10 cellular contexts compared by ENCODE assay signal in the genomic region with DNA sequence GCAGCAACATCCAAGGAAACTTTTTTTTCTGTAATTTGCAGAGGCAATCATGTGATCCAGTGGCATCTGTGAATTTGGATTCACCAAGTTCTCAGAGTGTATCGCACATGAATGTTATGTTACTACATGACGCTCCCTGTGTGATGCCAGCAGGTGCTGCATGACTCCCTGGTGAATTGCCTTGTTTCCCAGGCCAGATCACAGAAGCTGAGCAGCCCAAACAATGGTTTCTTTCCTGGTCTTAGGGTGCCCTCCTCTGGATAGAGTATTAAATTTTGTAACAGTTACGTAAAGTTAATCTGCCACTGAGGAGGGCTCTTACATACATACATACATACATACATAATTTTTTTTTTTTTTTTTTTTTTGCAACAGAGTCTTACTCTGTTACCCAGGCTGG. TPM values are rescaled to one million over a fixed set of nuclear protein-coding genes. Genes with fewer than 3 reads are reported as not detected.
DNase-seq lines count a peak whose midpoint lies in the region; ATAC-seq and TF ChIP-seq lines count a peak whose summit lies in the region.
"Had no signal": no experiment of that assay in that cellular context is flagged by ENCODE, and none has a peak within 500 bp of the region (broad histone marks: within the 10 kb centered on the region; RNA-seq: fewer than 3 reads in every experiment).

No MANE protein-coding gene starts in this region.

- DNase-seq in stimulated activated CD4-positive, alpha-beta T cell treated with anti-CD3 and anti-CD28 coated beads, Interleukin-1b, Interleukin-23, amount 100 ng/mL, for 48 hours = peak; percentile 24
- DNase-seq in stimulated activated CD4-positive, alpha-beta T cell treated with anti-CD3 and anti-CD28 coated beads, Interleukin-2, amount 100 ng/mL, for 48 hours = no peak
- peak; percentile 89 for DNase-seq in NCI-H1092 treated with DMSO at 0.1 percent for 48 hours (lab: John Stamatoyannopoulos, UW)
- DNase-seq in SJCRH30 = peak; percentile 85 to 91
- DNase-seq in endodermal cell = peak; percentile 70

- H3K27me3 Mint-ChIP-seq in endodermal cell (ENCODE audit: insufficient read depth) (no peaks in the 10 kb centered on the region), nephron (ENCODE audit: low read depth) (no peaks in the 10 kb centered on the region)
- H3K27me3 Mint-ChIP-seq: effector memory CD8-positive, alpha-beta T cell had no signal

- no peak overlapping the region for H3K9ac ChIP-seq in endodermal cell (ENCODE audit: extremely low read depth, low read length, poor library complexity, severe bottlenecking)

- no peaks in the 10 kb centered on the region for H3K27me3 ChIP-seq in SJCRH30
- H3K27me3 ChIP-seq in endodermal cell (ENCODE audit: control insufficient read depth, insufficient read depth, low read length, poor library complexity, severe bottlenecking) = no peaks in the 10 kb centered on the region

- H3K36me3 ChIP-seq in SJCRH30 (peaks cover 11% of the 10 kb centered on the region), endodermal cell (ENCODE audit: control insufficient read depth, insufficient read depth, low read length) (peaks cover 31% of the 10 kb centered on the region)

- H3K27ac Mint-ChIP-seq in endodermal cell = no peak overlapping the region
- H3K27ac Mint-ChIP-seq in nephron = peak overlapping the region in 1 of 3 experiments; percentile 72
- H3K27ac Mint-ChIP-seq: effector memory CD8-positive, alpha-beta T cell had no signal

- H3K4me1 Mint-ChIP-seq in endodermal cell (peaks cover 1% of the 10 kb centered on the region), nephron (peaks cover 19% of the 10 kb centered on the region)

- H3K36me3 Mint-ChIP-seq in endodermal cell (ENCODE audit: low read depth) (peaks cover 34% of the 10 kb centered on the region), nephron (ENCODE audit: low read depth) (peaks cover 26% of the 10 kb centered on the region)

- no peak overlapping the region for H3K4me3 ChIP-seq in SJCRH30
- H3K4me3 ChIP-seq in endodermal cell (ENCODE audit: low read length) = no peak overlapping the region
- H3K4me3 ChIP-seq: thoracic aorta had no signal

- H3K27ac ChIP-seq in SJCRH30 (no peak overlapping the region), endodermal cell (ENCODE audit: low read depth, low read length) (no peak overlapping the region)
- H3K27ac ChIP-seq: thoracic aorta had no signal

- peaks cover 5% of the 10 kb centered on the region; the same call in 1 of the 2 replicates for H3K4me1 ChIP-seq in SJCRH30
- H3K4me1 ChIP-seq in endodermal cell (ENCODE audit: control insufficient read depth, insufficient read depth, low read length) = no peaks in the 10 kb centered on the region

- no peak overlapping the region for H3K4me3 Mint-ChIP-seq in endodermal cell
- H3K4me3 Mint-ChIP-seq in nephron = peak overlapping the region; percentile 58 to 79 (median 70)
- H3K4me3 Mint-ChIP-seq: effector memory CD8-positive, alpha-beta T cell had no signal

- H3K9me3 ChIP-seq in SJCRH30 (replicated peaks) (no peaks in the 10 kb centered on the region), endodermal cell (ENCODE audit: control insufficient read depth, low read length) (no peaks in the 10 kb centered on the region)
- H3K9me3 ChIP-seq: thoracic aorta had no signal

- no peak for ATAC-seq in HG02678 (IDR thresholded peaks at IDR 0.05; ENCODE audit: unreplicated experiment)
- no peak for ATAC-seq in HG03175 (IDR thresholded peaks at IDR 0.05; ENCODE audit: unreplicated experiment)
- ATAC-seq: effector memory CD8-positive, alpha-beta T cell had no signal

- TF ChIP-seq CTCF in endodermal cell (conservative IDR thresholded peaks at IDR 0.05) (peak; percentile 61), nephron (IDR thresholded peaks at IDR 0.05; ENCODE audit: unreplicated experiment in 3 of 3) (no peak)

- H3K9me3 Mint-ChIP-seq in endodermal cell = peaks cover 2% of the 10 kb centered on the region
- H3K9me3 Mint-ChIP-seq in nephron = no peaks in the 10 kb centered on the region
- H3K9me3 Mint-ChIP-seq: effector memory CD8-positive, alpha-beta T cell had no signal

- WGBS in endodermal cell (ENCODE audit: insufficient coverage in 1 of 2, insufficient read length in 1 of 2), 2 experiments = 87 to 94% methylated on average over 2 to 3 of the region's 3 CpGs

RNA-seq across cellular contexts. Expression of a gene that starts 3.6 kb away (rescaled TPM):
- total RNA-seq in SJCRH30 (2014; rRNA removed; shearing (Covaris generic)) = 15.1 and 17.9 TPM in 2 replicates
- 10 to 100 TPM; 22.7 to 25.1 TPM for total RNA-seq in endodermal cell
- 18.8 TPM for polyA plus RNA-seq in endodermal cell (2013, experiment 1 of 2)
- polyA plus RNA-seq in endodermal cell (2013, experiment 2 of 2) = 16.1 TPM

RNA-seq across cellular contexts. Expression of a gene that starts 28.3 kb away (rescaled TPM):
- total RNA-seq in SJCRH30 (2014; rRNA removed; shearing (Covaris generic)) = 37.1 and 44.3 TPM in 2 replicates
- 10 to 100 TPM; 32.8 to 39.9 TPM for total RNA-seq in endodermal cell
- polyA plus RNA-seq in endodermal cell (2013, experiment 1 of 2) = 48.7 TPM
- 43.7 TPM for polyA plus RNA-seq in endodermal cell (2013, experiment 2 of 2)

RNA-seq across cellular contexts. Expression of a gene that starts 35.6 kb away (rescaled TPM):
- 115 and 126 TPM in 2 replicates for total RNA-seq in SJCRH30 (2014; rRNA removed; shearing (Covaris generic))
- 100 to 1,000 TPM; 109 to 121 TPM for total RNA-seq in endodermal cell
- 105 TPM for polyA plus RNA-seq in endodermal cell (2013, experiment 1 of 2)
- 104 TPM for polyA plus RNA-seq in endodermal cell (2013, experiment 2 of 2)

RNA-seq across cellular contexts. Expression of a gene that starts 37.8 kb away (rescaled TPM):
- 17.7 and 20.0 TPM in 2 replicates for total RNA-seq in SJCRH30 (2014; rRNA removed; shearing (Covaris generic))
- 10 to 100 TPM; 57.1 to 68.0 TPM for total RNA-seq in endodermal cell
- polyA plus RNA-seq in endodermal cell (2013, experiment 1 of 2) = 43.6 TPM
- polyA plus RNA-seq in endodermal cell (2013, experiment 2 of 2) = 42.6 TPM

RNA-seq across cellular contexts. Expression of a gene that starts 48.0 kb away (rescaled TPM):
- 332 and 353 TPM in 2 replicates for total RNA-seq in SJCRH30 (2014; rRNA removed; shearing (Covaris generic))
- 100 to 1,000 TPM; 219 to 242 TPM for total RNA-seq in endodermal cell
- 247 TPM for polyA plus RNA-seq in endodermal cell (2013, experiment 1 of 2)
- polyA plus RNA-seq in endodermal cell (2013, experiment 2 of 2) = 223 TPM

Comparison
In these comparisons a context has a peak if more than half of its experiments do, and no peak if none do; other contexts are left out.
1. DNase-seq: peak in stimulated activated CD4-positive, alpha-beta T cell treated with anti-CD3 and anti-CD28 coated beads, Interleukin-1b, Interleukin-23, amount 100 ng/mL, for 48 hours (single experiment), NCI-H1092 treated with DMSO at 0.1 percent for 48 hours (single experiment), SJCRH30 (2 of 2) and endodermal cell (single experiment); none in stimulated activated CD4-positive, alpha-beta T cell treated with anti-CD3 and anti-CD28 coated beads, Interleukin-2, amount 100 ng/mL, for 48 hours (0 of 2).